In the genomic region with DNA sequence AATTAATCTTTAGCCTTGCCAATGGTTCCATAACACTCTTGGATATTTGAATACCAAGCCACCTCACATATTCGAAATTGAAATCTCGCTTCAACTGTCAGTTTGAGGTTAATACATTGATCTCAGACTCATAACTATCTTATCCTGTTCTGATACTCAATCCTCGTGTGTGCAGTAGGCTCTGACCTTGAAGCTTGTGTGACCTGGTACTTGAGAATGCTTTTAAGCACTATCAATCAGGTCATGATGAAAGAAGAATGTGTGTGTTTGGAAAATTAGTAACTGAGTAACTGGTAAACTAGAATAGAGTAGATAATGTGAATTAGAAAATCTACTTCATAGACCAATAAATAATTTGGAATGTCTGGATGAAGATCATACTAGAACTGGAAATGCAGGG, we compare ENCODE assay signal across 9 cellular contexts.
"Had no signal": no experiment of that assay in that cellular context is flagged by ENCODE, and none has a peak within 500 bp of the region (broad histone marks: within the 10 kb centered on the region; RNA-seq: fewer than 3 reads in every experiment).

No MANE protein-coding gene starts in this region.

- DNase-seq: H9, HCEC 1CT, KBM-7 had no signal

- H3K4me3 ChIP-seq: GM23338 had no signal

- ATAC-seq: GM23338, HepG2 had no signal

- H3K27ac ChIP-seq: HL-60, KMS-11 had no signal

- FAIRE-seq: H1, H54, HepG2 had no signal
